In genomic region chr4:83208776-83209365, GRCh38 we compare ENCODE assay signal across 1 cellular context.
A peak's percentile ranks its signal among the peaks of the same experiment; 100 is the strongest.
TF ChIP-seq lines count a peak whose summit lies in the region.

No MANE protein-coding gene starts in this region.

TF ChIP-seq in IMR-90, 13 proteins besides CTCF, POLR2A, EP300 and RAD21:
- TF ChIP-seq NFE2L2 (IDR thresholded peaks at IDR 0.05; ENCODE audit: low read depth, low read length) (peak; percentile 34; the same call in 1 of the 2 replicates), SMC3 (IDR thresholded peaks at IDR 0.05; ENCODE audit: low read depth, low read length) (no peak)
